Comparison of ENCODE assay signal across 8 cellular contexts in the genomic region with DNA sequence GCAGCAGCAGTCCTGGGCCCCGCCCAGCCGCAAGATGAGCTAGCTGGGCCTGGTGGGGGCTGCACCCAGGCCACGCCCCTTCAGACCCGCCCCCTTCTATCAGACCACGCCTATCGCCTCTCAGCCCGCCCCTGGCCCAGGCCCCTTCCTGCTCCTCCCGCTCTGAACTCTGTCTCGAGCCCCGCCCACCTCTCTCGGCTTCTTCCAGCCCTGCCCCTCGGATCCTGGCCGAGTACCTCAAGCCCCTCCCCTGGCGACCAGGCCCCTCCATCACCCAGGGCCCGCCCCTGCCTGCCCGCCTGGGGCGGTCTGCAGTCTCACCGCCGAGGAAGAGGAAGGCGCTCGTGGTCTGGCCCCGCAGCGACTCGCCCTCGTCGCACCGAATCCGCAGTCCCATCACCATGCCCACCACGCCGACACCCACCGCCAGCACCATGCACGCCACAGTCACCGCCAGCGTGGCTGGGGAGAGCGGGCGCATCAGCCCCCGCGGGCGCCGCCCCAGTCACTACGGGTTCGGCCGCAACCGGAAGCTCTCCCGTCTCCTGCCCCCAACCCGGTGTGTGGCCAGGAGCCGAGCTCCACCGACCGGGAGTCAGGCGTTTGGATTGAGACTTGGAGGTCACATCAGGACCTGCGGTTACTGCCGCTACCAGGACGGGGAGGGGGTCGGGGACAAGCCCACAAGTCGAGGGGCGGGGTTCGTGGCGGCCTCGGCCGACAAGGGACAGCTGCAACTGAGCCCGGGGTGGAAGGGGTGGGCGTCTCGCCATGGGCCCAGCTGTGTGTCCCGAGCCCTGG. TPM values are rescaled to one million over a fixed set of nuclear protein-coding genes. Genes with fewer than 3 reads are reported as not detected.
DNase-seq lines count a peak whose midpoint lies in the region; ATAC-seq and TF ChIP-seq lines count a peak whose summit lies in the region.

No MANE protein-coding gene starts in this region.

- peak overlapping the region; percentile 71 to 98 (median 82) for H3K4me3 ChIP-seq in fibroblast of lung (replicated peaks in 1 of 4; ENCODE audit: control extremely low read depth in 1 of 4, insufficient read depth in 1 of 4, low read depth in 3 of 4, low read length in 4 of 4)

- H3K27me3 Mint-ChIP-seq in activated T-helper 17 cell treated with anti-CD3 and anti-CD28 coated beads, Interleukin-2, amount 50 U/mL, for 72 hours, result no peaks in the 10 kb centered on the region
- no peaks in the 10 kb centered on the region for H3K27me3 Mint-ChIP-seq in naive thymus-derived CD8-positive, alpha-beta T cell
- H3K27me3 Mint-ChIP-seq in stimulated activated naive B cell treated with anti-CD40 and anti-IgM and Interleukin-4, amounts not matched to agents 10 μg/mL and 1 μg/mL and 100 μg/mL, for 72 hours, result no peaks in the 10 kb centered on the region

- H3K27ac ChIP-seq in fibroblast of lung (ENCODE audit: insufficient read depth, low read length), result peak overlapping the region; percentile 84

- no peak for TF ChIP-seq CTCF in fibroblast of lung (conservative IDR thresholded peaks at IDR 0.05 in 1 of 2, IDR thresholded peaks at IDR 0.05 in 1 of 2; ENCODE audit: low read depth in 1 of 2, low read length in 2 of 2)

- H3K36me3 ChIP-seq in fibroblast of lung (ENCODE audit: control insufficient read depth, insufficient read depth, low read length), result no peaks in the 10 kb centered on the region

- peak overlapping the region; percentile 98 for H2AFZ ChIP-seq in fibroblast of lung (ENCODE audit: low read length)

- H3K9me3 ChIP-seq in fibroblast of lung (ENCODE audit: control insufficient read depth, insufficient read depth, low read depth, low read length), result no peaks in the 10 kb centered on the region

- peak overlapping the region; percentile 82 for H3K9ac ChIP-seq in fibroblast of lung (ENCODE audit: insufficient read depth, low read length)

- DNase-seq in CD1c-positive myeloid dendritic cell (ENCODE audit: extremely low spot score) (peak; percentile 96), RPMI7951 (ENCODE audit: low read depth) (peak; percentile 98), fibroblast of lung (ENCODE audit: low read depth in 2 of 2) (peak; percentile 98)
- peak; percentile 87 to 96 (median 92) for DNase-seq in naive thymus-derived CD8-positive, alpha-beta T cell
- peak; percentile 99 for DNase-seq in stimulated activated naive B cell treated with anti-CD40 and anti-IgM and Interleukin-4, amounts not matched to agents 10 μg/mL and 1 μg/mL and 100 μg/mL, for 72 hours

- no peaks in the 10 kb centered on the region for H3K27me3 ChIP-seq in fibroblast of lung (ENCODE audit: control insufficient read depth, insufficient read depth, low read length)

- ATAC-seq in GM19438 (IDR thresholded peaks at IDR 0.05; ENCODE audit: low read depth, unreplicated experiment) (peak; percentile 65), HG03575 (IDR thresholded peaks at IDR 0.05; ENCODE audit: extremely low read depth, insufficient number of reproducible peaks, low FRiP score, unreplicated experiment) (peak; percentile 38)
- peak; percentile 83 for ATAC-seq in activated T-helper 17 cell treated with anti-CD3 and anti-CD28 coated beads, Interleukin-2, amount 50 U/mL, for 72 hours (replicated peaks)
- ATAC-seq in naive thymus-derived CD8-positive, alpha-beta T cell, result peak; percentile 72 to 75
- peak; percentile 80 to 86 for ATAC-seq in stimulated activated naive B cell treated with anti-CD40 and anti-IgM and Interleukin-4, amounts not matched to agents 10 μg/mL and 1 μg/mL and 100 μg/mL, for 72 hours (replicated peaks)

- H3K36me3 Mint-ChIP-seq in activated T-helper 17 cell treated with anti-CD3 and anti-CD28 coated beads, Interleukin-2, amount 50 U/mL, for 72 hours (ENCODE audit: low read depth), result peaks cover 30% of the 10 kb centered on the region
- H3K36me3 Mint-ChIP-seq in naive thymus-derived CD8-positive, alpha-beta T cell, result no peaks in the 10 kb centered on the region
- H3K36me3 Mint-ChIP-seq in stimulated activated naive B cell treated with anti-CD40 and anti-IgM and Interleukin-4, amounts not matched to agents 10 μg/mL and 1 μg/mL and 100 μg/mL, for 72 hours, result peaks cover 10 to 18% of the 10 kb centered on the region in 2 donors

- peaks cover 9% of the 10 kb centered on the region for H3K4me1 ChIP-seq in fibroblast of lung (ENCODE audit: control insufficient read depth, extremely low read depth, insufficient read depth, low read length)

- H3K79me2 ChIP-seq in fibroblast of lung (ENCODE audit: control insufficient read depth, insufficient read depth, low read length), result peaks cover 4% of the 10 kb centered on the region

- peak overlapping the region; percentile 98 for H3K27ac Mint-ChIP-seq in activated T-helper 17 cell treated with anti-CD3 and anti-CD28 coated beads, Interleukin-2, amount 50 U/mL, for 72 hours
- H3K27ac Mint-ChIP-seq in naive thymus-derived CD8-positive, alpha-beta T cell, result peak overlapping the region; percentile 83 to 98 (median 96)
- peak overlapping the region; percentile 97 for H3K27ac Mint-ChIP-seq in stimulated activated naive B cell treated with anti-CD40 and anti-IgM and Interleukin-4, amounts not matched to agents 10 μg/mL and 1 μg/mL and 100 μg/mL, for 72 hours

- H3K4me2 ChIP-seq in fibroblast of lung (ENCODE audit: extremely low read depth, insufficient read depth, low read length), result peak overlapping the region; percentile 82

- peaks cover 47% of the 10 kb centered on the region for H3K4me1 Mint-ChIP-seq in activated T-helper 17 cell treated with anti-CD3 and anti-CD28 coated beads, Interleukin-2, amount 50 U/mL, for 72 hours
- H3K4me1 Mint-ChIP-seq in naive thymus-derived CD8-positive, alpha-beta T cell, result peaks cover 63 to 83% (median 77%) of the 10 kb centered on the region in 4 donors
- H3K4me1 Mint-ChIP-seq in stimulated activated naive B cell treated with anti-CD40 and anti-IgM and Interleukin-4, amounts not matched to agents 10 μg/mL and 1 μg/mL and 100 μg/mL, for 72 hours, result peaks cover 52 to 72% of the 10 kb centered on the region in 2 donors

- no peaks in the 10 kb centered on the region for H3K9me3 Mint-ChIP-seq in activated T-helper 17 cell treated with anti-CD3 and anti-CD28 coated beads, Interleukin-2, amount 50 U/mL, for 72 hours
- no peaks in the 10 kb centered on the region for H3K9me3 Mint-ChIP-seq in naive thymus-derived CD8-positive, alpha-beta T cell
- no peaks in the 10 kb centered on the region for H3K9me3 Mint-ChIP-seq in stimulated activated naive B cell treated with anti-CD40 and anti-IgM and Interleukin-4, amounts not matched to agents 10 μg/mL and 1 μg/mL and 100 μg/mL, for 72 hours

- no peaks in the 10 kb centered on the region for H4K20me1 ChIP-seq in fibroblast of lung (ENCODE audit: control insufficient read depth, extremely low read depth, insufficient read depth, low read length)

- peak overlapping the region; percentile 100 for H3K4me3 Mint-ChIP-seq in activated T-helper 17 cell treated with anti-CD3 and anti-CD28 coated beads, Interleukin-2, amount 50 U/mL, for 72 hours
- peak overlapping the region; percentile 93 to 100 (median 98) for H3K4me3 Mint-ChIP-seq in naive thymus-derived CD8-positive, alpha-beta T cell
- peak overlapping the region; percentile 95 to 96 for H3K4me3 Mint-ChIP-seq in stimulated activated naive B cell treated with anti-CD40 and anti-IgM and Interleukin-4, amounts not matched to agents 10 μg/mL and 1 μg/mL and 100 μg/mL, for 72 hours

- POLR2A ChIA-PET in naive thymus-derived CD8-positive, alpha-beta T cell (lab: Charles Lee), result interaction anchor here (1.2 to 1.5 kb wide), 6 partner anchors 12 to 244 kb away, joined by 3 to 5 read pairs (median 4); no protein-coding TSS in a partner anchor

RNA-seq across cellular contexts. Expression of a gene that starts 1.0 kb away (rescaled TPM):
- total RNA-seq in RPMI7951 (2014; rRNA removed; shearing (Covaris generic)), result 1.2 TPM in 1 of 2 replicates, not detected in the other
- total RNA-seq in activated T-helper 17 cell treated with anti-CD3 and anti-CD28 coated beads, Interleukin-2, amount 50 U/mL, for 72 hours, result 1 to 10 TPM in 1 of 2 donors, under 1 TPM in 1; 0.37 to 1.5 TPM
- not detected in 2 replicates for total RNA-seq in fibroblast of lung
- polyA plus RNA-seq in fibroblast of lung, result not detected in 2 replicates
- polyA plus RNA-seq in fibroblast of lung (2012), result 0.44 and 0.63 TPM in 2 replicates
- polyA minus RNA-seq in fibroblast of lung (ENCODE audit: low replicate concordance), result not detected in 2 replicates
- 1 to 10 TPM in 1 of 2 experiments, under 1 TPM in 1; 0.73 to 1.7 TPM for total RNA-seq in naive thymus-derived CD8-positive, alpha-beta T cell
- not detected for polyA plus RNA-seq in naive thymus-derived CD8-positive, alpha-beta T cell

RNA-seq across cellular contexts. Expression of a gene that starts 1.6 kb away (rescaled TPM):
- 158 and 206 TPM in 2 replicates for total RNA-seq in RPMI7951 (2014; rRNA removed; shearing (Covaris generic))
- 100 to 1,000 TPM in 1 of 2 donors, 10 to 100 TPM in 1; 67.0 to 101 TPM for total RNA-seq in activated T-helper 17 cell treated with anti-CD3 and anti-CD28 coated beads, Interleukin-2, amount 50 U/mL, for 72 hours
- total RNA-seq in fibroblast of lung, result 71.7 and 123 TPM in 2 replicates
- 84.4 and 101 TPM in 2 replicates for polyA plus RNA-seq in fibroblast of lung
- 126 and 159 TPM in 2 replicates for polyA plus RNA-seq in fibroblast of lung (2012)
- polyA minus RNA-seq in fibroblast of lung (ENCODE audit: low replicate concordance), result 30.1 and 49.9 TPM in 2 replicates
- 10 to 100 TPM; 46.2 to 48.1 TPM for total RNA-seq in naive thymus-derived CD8-positive, alpha-beta T cell
- polyA plus RNA-seq in naive thymus-derived CD8-positive, alpha-beta T cell, result 100 to 1,000 TPM in 1 of 3 donors, 10 to 100 TPM in 2; 85.8 to 104 (median 91.5) TPM

RNA-seq across cellular contexts. Expression of a gene that starts 4.7 kb away (rescaled TPM):
- not detected in 2 replicates for total RNA-seq in RPMI7951 (2014; rRNA removed; shearing (Covaris generic))
- total RNA-seq in activated T-helper 17 cell treated with anti-CD3 and anti-CD28 coated beads, Interleukin-2, amount 50 U/mL, for 72 hours, result 10 to 100 TPM; 15.2 to 19.8 TPM
- not detected in 2 replicates for total RNA-seq in fibroblast of lung
- polyA plus RNA-seq in fibroblast of lung, result not detected in 2 replicates
- not detected in 2 replicates for polyA plus RNA-seq in fibroblast of lung (2012)
- polyA minus RNA-seq in fibroblast of lung (ENCODE audit: low replicate concordance), result not detected in 2 replicates
- 1 to 10 TPM; 3.8 to 5.6 TPM for total RNA-seq in naive thymus-derived CD8-positive, alpha-beta T cell
- 1,000 to 10,000 TPM in 1 of 3 donors, 10 to 100 TPM in 2; 41.7 to 1,629 (median 63.8) TPM for polyA plus RNA-seq in naive thymus-derived CD8-positive, alpha-beta T cell

RNA-seq across cellular contexts. Expression of a gene that starts 20.0 kb away (rescaled TPM):
- not detected in 2 replicates for total RNA-seq in RPMI7951 (2014; rRNA removed; shearing (Covaris generic))
- total RNA-seq in activated T-helper 17 cell treated with anti-CD3 and anti-CD28 coated beads, Interleukin-2, amount 50 U/mL, for 72 hours, result under 1 TPM in 1 of 2 donors, not detected in 1; 0.40 TPM
- total RNA-seq in fibroblast of lung, result not detected in 2 replicates
- not detected in 2 replicates for polyA plus RNA-seq in fibroblast of lung
- not detected in 2 replicates for polyA plus RNA-seq in fibroblast of lung (2012)
- polyA minus RNA-seq in fibroblast of lung (ENCODE audit: low replicate concordance), result not detected in 2 replicates
- total RNA-seq in naive thymus-derived CD8-positive, alpha-beta T cell, result not detected
- polyA plus RNA-seq in naive thymus-derived CD8-positive, alpha-beta T cell, result under 1 TPM in 1 of 3 donors, not detected in 2; 0.68 TPM

RNA-seq across cellular contexts. Expression of a gene that starts 22.6 kb away (rescaled TPM):
- not detected in 2 replicates for total RNA-seq in RPMI7951 (2014; rRNA removed; shearing (Covaris generic))
- not detected for total RNA-seq in activated T-helper 17 cell treated with anti-CD3 and anti-CD28 coated beads, Interleukin-2, amount 50 U/mL, for 72 hours
- not detected in 2 replicates for total RNA-seq in fibroblast of lung
- polyA plus RNA-seq in fibroblast of lung, result not detected in 2 replicates
- polyA plus RNA-seq in fibroblast of lung (2012), result not detected in 2 replicates
- polyA minus RNA-seq in fibroblast of lung (ENCODE audit: low replicate concordance), result not detected in 2 replicates
- not detected for total RNA-seq in naive thymus-derived CD8-positive, alpha-beta T cell
- polyA plus RNA-seq in naive thymus-derived CD8-positive, alpha-beta T cell, result not detected

Comparison
In these comparisons a context has a peak if more than half of its experiments do, and no peak if none do; other contexts are left out.
1. Peak in every context shown above with its lines: DNase-seq, ATAC-seq, H3K4me3 ChIP-seq and H3K27ac ChIP-seq.